1 cellular context compared by ENCODE assay signal in the genomic region with DNA sequence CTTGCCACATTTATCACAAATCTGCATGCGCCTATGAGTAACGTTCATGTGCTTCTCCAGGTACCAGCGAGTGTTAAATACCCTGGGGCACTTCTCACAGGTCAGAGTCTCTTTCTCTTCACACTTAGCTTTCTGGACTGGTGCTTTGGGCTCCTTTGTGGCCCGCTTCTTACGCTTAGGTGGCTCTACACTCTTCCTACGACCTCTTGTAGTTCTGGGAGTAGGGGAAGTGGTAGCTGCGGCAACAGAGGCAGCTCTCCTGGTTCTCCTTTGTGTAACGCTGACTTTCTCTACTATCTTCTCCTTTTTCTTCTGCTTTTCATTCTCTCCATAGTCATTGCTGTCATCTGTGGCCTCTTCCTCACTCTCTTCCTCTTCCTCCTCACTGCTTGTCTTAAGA.
TF ChIP-seq lines count a peak whose summit lies in the region.

No MANE protein-coding gene starts in this region.

TF ChIP-seq in WTC11, 78 proteins besides CTCF, POLR2A, EP300 and RAD21 (continued from another document):
- no peak for TF ChIP-seq GRHL2 (CRISPR knock-in tag; IDR thresholded peaks at IDR 0.05; ENCODE audit: insufficient replicate concordance, severe bottlenecking)
- TF ChIP-seq ZNF121 (CRISPR knock-in tag; IDR thresholded peaks at IDR 0.05): no peak
- no peak for TF ChIP-seq NR3C1 (CRISPR knock-in tag; conservative IDR thresholded peaks at IDR 0.05; ENCODE audit: low read depth)
- TF ChIP-seq, protein P1, sequence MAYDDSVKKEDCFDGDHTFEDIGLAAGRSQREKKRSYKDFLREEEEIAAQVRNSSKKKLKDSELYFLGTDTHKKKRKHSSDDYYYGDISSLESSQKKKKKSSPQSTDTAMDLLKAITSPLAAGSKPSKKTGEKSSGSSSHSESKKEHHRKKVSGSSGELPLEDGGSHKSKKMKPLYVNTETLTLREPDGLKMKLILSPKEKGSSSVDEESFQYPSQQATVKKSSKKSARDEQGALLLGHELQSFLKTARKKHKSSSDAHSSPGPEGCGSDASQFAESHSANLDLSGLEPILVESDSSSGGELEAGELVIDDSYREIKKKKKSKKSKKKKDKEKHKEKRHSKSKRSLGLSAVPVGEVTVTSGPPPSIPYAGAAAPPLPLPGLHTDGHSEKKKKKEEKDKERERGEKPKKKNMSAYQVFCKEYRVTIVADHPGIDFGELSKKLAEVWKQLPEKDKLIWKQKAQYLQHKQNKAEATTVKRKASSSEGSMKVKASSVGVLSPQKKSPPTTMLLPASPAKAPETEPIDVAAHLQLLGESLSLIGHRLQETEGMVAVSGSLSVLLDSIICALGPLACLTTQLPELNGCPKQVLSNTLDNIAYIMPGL (CRISPR knock-in tag; IDR thresholded peaks at IDR 0.05): no peak
- TF ChIP-seq TP53 (CRISPR knock-in tag; IDR thresholded peaks at IDR 0.05): no peak
- no peak for TF ChIP-seq SMAD4 (CRISPR knock-in tag; IDR thresholded peaks at IDR 0.05)
- TF ChIP-seq, protein P2, sequence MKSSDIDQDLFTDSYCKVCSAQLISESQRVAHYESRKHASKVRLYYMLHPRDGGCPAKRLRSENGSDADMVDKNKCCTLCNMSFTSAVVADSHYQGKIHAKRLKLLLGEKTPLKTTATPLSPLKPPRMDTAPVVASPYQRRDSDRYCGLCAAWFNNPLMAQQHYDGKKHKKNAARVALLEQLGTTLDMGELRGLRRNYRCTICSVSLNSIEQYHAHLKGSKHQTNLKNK (CRISPR knock-in tag; IDR thresholded peaks at IDR 0.05): no peak
- no peak for TF ChIP-seq CDX4 (CRISPR knock-in tag; IDR thresholded peaks at IDR 0.05; ENCODE audit: borderline replicate concordance)
